Comparison of ENCODE assay signal across 15 cellular contexts in genomic region chrX:131861088-131861787, GRCh38.
DNase-seq lines count a peak whose midpoint lies in the region; ATAC-seq, FAIRE-seq and TF ChIP-seq lines count a peak whose summit lies in the region.
"Had no signal": no experiment of that assay in that cellular context is flagged by ENCODE, and none has a peak within 500 bp of the region (broad histone marks: within the 10 kb centered on the region; RNA-seq: fewer than 3 reads in every experiment).

No MANE protein-coding gene starts in this region.

- POLR2A ChIA-PET in SK-N-SH (lab: Yijun Ruan, JAX) = no interaction called here

- H3K79me2 ChIP-seq in SK-N-SH (ENCODE audit: insufficient read depth) = no peaks in the 10 kb centered on the region

- H3K79me1 ChIP-seq in mesenchymal stem cell (replicated peaks; ENCODE audit: low read length, poor library complexity, severe bottlenecking) = no peaks in the 10 kb centered on the region

- H3K4ac ChIP-seq in mesenchymal stem cell (ENCODE audit: low read depth in 1 of 2, low read length in 2 of 2) = no peak overlapping the region

- H3K36me3 Mint-ChIP-seq in T-helper 17 cell (ENCODE audit: low read depth) = no peaks in the 10 kb centered on the region
- H3K36me3 Mint-ChIP-seq: CD8-positive, alpha-beta memory T cell had no signal

- TF ChIP-seq RAD21 in SK-N-SH (IDR thresholded peaks at IDR 0.05; ENCODE audit: low read length) = no peak

- H3K36me3 ChIP-seq in SK-N-SH (replicated peaks in 1 of 2; ENCODE audit: control insufficient read depth in 1 of 2, insufficient read depth in 2 of 2, low read length in 1 of 2) = no peaks in the 10 kb centered on the region
- H3K36me3 ChIP-seq in bronchial epithelial cell (ENCODE audit: control insufficient read depth, insufficient read depth, low read length) = no peaks in the 10 kb centered on the region
- H3K36me3 ChIP-seq in mesenchymal stem cell (ENCODE audit: control insufficient read depth in 1 of 2, insufficient read depth in 2 of 2, low read depth in 1 of 2, low read length in 2 of 2) = no peaks in the 10 kb centered on the region
- H3K36me3 ChIP-seq: BLaER1 had no signal

- no peaks in the 10 kb centered on the region for H3K4me1 Mint-ChIP-seq in T-helper 17 cell
- H3K4me1 Mint-ChIP-seq: CD8-positive, alpha-beta memory T cell; H9 had no signal

- no peaks in the 10 kb centered on the region for H3K9me3 ChIP-seq in SK-N-SH
- no peaks in the 10 kb centered on the region for H3K9me3 ChIP-seq in T-helper 17 cell (ENCODE audit: control insufficient read depth, low read length, poor library complexity, severe bottlenecking)
- H3K9me3 ChIP-seq in mesenchymal stem cell (ENCODE audit: control insufficient read depth, low read length) = peaks cover 11% of the 10 kb centered on the region
- H3K9me3 ChIP-seq: BLaER1, Caco-2 had no signal

- peak overlapping the region; percentile 60 for H3K27ac Mint-ChIP-seq in T-helper 17 cell
- H3K27ac Mint-ChIP-seq: CD8-positive, alpha-beta memory T cell; H9 had no signal

- H3K9me2 ChIP-seq in SK-N-SH = no peaks in the 10 kb centered on the region; the same call in 1 of the 2 replicates

- H2BK12ac ChIP-seq in mesenchymal stem cell (ENCODE audit: low read length in 2 of 2) = no peak overlapping the region

- H3K23ac ChIP-seq in mesenchymal stem cell (ENCODE audit: low read length in 2 of 2) = no peak overlapping the region

- no peak overlapping the region for H2AK5ac ChIP-seq in mesenchymal stem cell (ENCODE audit: low read length, severe bottlenecking)

- no peak overlapping the region for H2BK120ac ChIP-seq in mesenchymal stem cell (ENCODE audit: low read depth, low read length)

- H4K91ac ChIP-seq in mesenchymal stem cell (ENCODE audit: low read length) = no peak overlapping the region

- no peak overlapping the region for H3K4me3 Mint-ChIP-seq in T-helper 17 cell
- H3K4me3 Mint-ChIP-seq: CD8-positive, alpha-beta memory T cell; H9 had no signal

- H3K9ac ChIP-seq in SK-N-SH (no peak overlapping the region), mesenchymal stem cell (ENCODE audit: low read length) (no peak overlapping the region)
- H3K9ac ChIP-seq: BLaER1 had no signal

- no peak overlapping the region for H2BK5ac ChIP-seq in mesenchymal stem cell (ENCODE audit: low read depth, low read length, poor library complexity, severe bottlenecking)

- peaks cover 8% of the 10 kb centered on the region; the same call in 1 of the 2 replicates for H3K27me3 ChIP-seq in SK-N-SH (ENCODE audit: insufficient read depth)
- no peaks in the 10 kb centered on the region for H3K27me3 ChIP-seq in bronchial epithelial cell (ENCODE audit: control insufficient read depth, insufficient read depth, low read length)
- H3K27me3 ChIP-seq in mesenchymal stem cell (ENCODE audit: control insufficient read depth in 1 of 2, insufficient read depth in 1 of 2, low read length in 2 of 2) = peaks cover 0 to 48% of the 10 kb centered on the region in 2 experiments

- no peak for TF ChIP-seq EP300 in SK-N-SH (IDR thresholded peaks at IDR 0.05; ENCODE audit: borderline replicate concordance in 1 of 2, low read depth in 1 of 2, low read length in 1 of 2)

- H3K4me3 ChIP-seq in SK-N-SH (ENCODE audit: low read depth in 2 of 2, low read length in 1 of 2) (no peak overlapping the region), bronchial epithelial cell (ENCODE audit: low read depth, low read length) (no peak overlapping the region), mesenchymal stem cell (ENCODE audit: insufficient read depth in 1 of 2, low read depth in 1 of 2, low read length in 2 of 2) (no peak overlapping the region)
- H3K4me3 ChIP-seq: BLaER1 had no signal

- DNase-seq in SK-N-SH (no peak), T-helper 17 cell (no peak), bronchial epithelial cell (ENCODE audit: low read depth) (peak; percentile 53), mesenchymal stem cell (peak; percentile 5), superior temporal gyrus (ENCODE audit: extremely low spot score) (no peak), EL (no peak)
- DNase-seq: Caco-2; CD8-positive, alpha-beta memory T cell; DND-41; GOT3; H9 had no signal

- H2AFZ ChIP-seq in SK-N-SH (ENCODE audit: low read depth) (no peak overlapping the region), mesenchymal stem cell (ENCODE audit: low read depth, low read length) (no peak overlapping the region)

- no peak for TF ChIP-seq CTCF in SK-N-SH (IDR thresholded peaks at IDR 0.05)
- no peak for TF ChIP-seq CTCF in bronchial epithelial cell (IDR thresholded peaks at IDR 0.05; ENCODE audit: insufficient read depth, low read length, severe bottlenecking)

- H3F3A ChIP-seq in SK-N-SH (replicated peaks; ENCODE audit: insufficient read depth) = no peaks in the 10 kb centered on the region

- no peak overlapping the region for H2BK15ac ChIP-seq in mesenchymal stem cell (ENCODE audit: low read depth, poor library complexity, severe bottlenecking)

- H4K20me1 ChIP-seq in SK-N-SH (ENCODE audit: insufficient read depth) = no peaks in the 10 kb centered on the region
- H4K20me1 ChIP-seq: BLaER1 had no signal

- no peak overlapping the region for H3K14ac ChIP-seq in mesenchymal stem cell (ENCODE audit: low read length in 2 of 2)

- H3K4me1 ChIP-seq in SK-N-SH (ENCODE audit: control insufficient read depth in 1 of 2, insufficient read depth in 2 of 2, low read depth in 1 of 2, low read length in 1 of 2) (no peaks in the 10 kb centered on the region), mesenchymal stem cell (ENCODE audit: control insufficient read depth, insufficient read depth, low read depth, low read length) (no peaks in the 10 kb centered on the region)
- H3K4me1 ChIP-seq: BLaER1, Caco-2 had no signal

- no peak for ATAC-seq in SK-N-SH treated with all-trans-retinoic acid at 6 μM for 48 hours
- no peak for ATAC-seq in T-helper 17 cell
- ATAC-seq in GM21737 (IDR thresholded peaks at IDR 0.05; ENCODE audit: unreplicated experiment) = no peak

- peak overlapping the region in 1 of 2 experiments; percentile 34 for H3K18ac ChIP-seq in mesenchymal stem cell (ENCODE audit: low read depth in 1 of 2, low read length in 2 of 2)

- no peak overlapping the region for H3K27ac ChIP-seq in SK-N-SH (ENCODE audit: low read depth in 2 of 2, low read length in 1 of 2)
- H3K27ac ChIP-seq in mesenchymal stem cell (ENCODE audit: low read length, poor library complexity, severe bottlenecking) = no peak overlapping the region
- H3K27ac ChIP-seq: 22Rv1, BLaER1 had no signal

- FAIRE-seq in bronchial epithelial cell (lab: Jason Lieb, UNC) = no peak

- H4K8ac ChIP-seq in mesenchymal stem cell (ENCODE audit: low read length) = no peak overlapping the region

- WGBS in SK-N-SH (ENCODE audit: low lambda C conversion rate) = 17% methylated on average over 6 of the region's 6 CpGs
- WGBS in mesenchymal stem cell = 91% methylated on average over 6 of the region's 6 CpGs

- H3K27me3 Mint-ChIP-seq in T-helper 17 cell = no peaks in the 10 kb centered on the region

- H3K4me2 ChIP-seq in SK-N-SH = no peak overlapping the region
- H3K4me2 ChIP-seq in mesenchymal stem cell (ENCODE audit: low read length, poor library complexity, severe bottlenecking) = no peak overlapping the region
- H3K4me2 ChIP-seq: BLaER1 had no signal

- CTCF ChIA-PET in SK-N-SH (lab: Yijun Ruan, JAX) = interaction anchor here (1.5 kb wide), 1 partner anchor 20 kb away, joined by 5 read pairs; no protein-coding TSS in a partner anchor

TF ChIP-seq in SK-N-SH treated with all-trans-retinoic acid at 6 μM for 48 hours, 23 proteins besides CTCF, POLR2A, EP300 and RAD21:
- TF ChIP-seq ZFP3 (CRISPR knock-in tag; IDR thresholded peaks at IDR 0.05) (peak; percentile 97), ZNF565 (CRISPR knock-in tag; conservative IDR thresholded peaks at IDR 0.05; ENCODE audit: low read depth) (no peak), CREB5 (CRISPR knock-in tag; IDR thresholded peaks at IDR 0.05; ENCODE audit: low read depth) (peak; percentile 56; the same call in 1 of the 2 replicates), ISL1 (CRISPR knock-in tag; IDR thresholded peaks at IDR 0.05) (peak; percentile 92)

TF ChIP-seq in SK-N-SH, 30 proteins besides CTCF, POLR2A, EP300 and RAD21:
- no peak for TF ChIP-seq TCF12 (IDR thresholded peaks at IDR 0.05)
- TF ChIP-seq SIN3A (IDR thresholded peaks at IDR 0.05; ENCODE audit: borderline replicate concordance, low read depth, low read length) = no peak
- TF ChIP-seq USF2 (IDR thresholded peaks at IDR 0.05; ENCODE audit: borderline replicate concordance, low read depth, low read length) = no peak
- TF ChIP-seq RCOR1 (IDR thresholded peaks at IDR 0.05; ENCODE audit: low read length) = no peak
- no peak for TF ChIP-seq RFX5 (IDR thresholded peaks at IDR 0.05; ENCODE audit: low read length)
- TF ChIP-seq ELF1 (IDR thresholded peaks at IDR 0.05) = no peak
- no peak for TF ChIP-seq MXI1 (IDR thresholded peaks at IDR 0.05; ENCODE audit: low read depth, low read length)
- TF ChIP-seq MAX (IDR thresholded peaks at IDR 0.05; ENCODE audit: low read depth) = no peak
- no peak for TF ChIP-seq GATA2 (CRISPR knock-in tag; IDR thresholded peaks at IDR 0.05)
- TF ChIP-seq GABPA (IDR thresholded peaks at IDR 0.05; ENCODE audit: low read depth) = no peak
- TF ChIP-seq TEAD4 (IDR thresholded peaks at IDR 0.05; ENCODE audit: borderline replicate concordance, insufficient read depth) = no peak
- TF ChIP-seq YY1 (IDR thresholded peaks at IDR 0.05; ENCODE audit: low read depth) = no peak
- TF ChIP-seq FOSL2 (IDR thresholded peaks at IDR 0.05; ENCODE audit: borderline replicate concordance, low read depth) = no peak
- TF ChIP-seq EZH2phosphoT487 (IDR thresholded peaks at IDR 0.05; ENCODE audit: borderline replicate concordance, low read depth) = no peak

Comparison
In these comparisons a context has a peak if more than half of its experiments do, and no peak if none do; other contexts are left out.
1. DNase-seq: peak in bronchial epithelial cell (single experiment) and mesenchymal stem cell (single experiment); none in SK-N-SH (single experiment), T-helper 17 cell (0 of 3), superior temporal gyrus (single experiment) and EL (single experiment).